22 cellular contexts compared by ENCODE assay signal in genomic region chr3:191334359-191334893, GRCh38. TPM values are rescaled to one million over a fixed set of nuclear protein-coding genes. Genes with fewer than 3 reads are reported as not detected.
DNase-seq lines count a peak whose midpoint lies in the region; ATAC-seq and TF ChIP-seq lines count a peak whose summit lies in the region.
"Had no signal": no experiment of that assay in that cellular context is flagged by ENCODE, and none has a peak within 500 bp of the region (broad histone marks: within the 10 kb centered on the region; RNA-seq: fewer than 3 reads in every experiment).

No MANE protein-coding gene starts in this region.

- no peaks in the 10 kb centered on the region for H3K79me1 ChIP-seq in mesenchymal stem cell (replicated peaks; ENCODE audit: low read length, poor library complexity, severe bottlenecking)

- WGBS in mesenchymal stem cell: no CpG with 5 or more reads among the region's 4 CpGs

- H3K4me1 ChIP-seq in HUES48 (ENCODE audit: control insufficient read depth, insufficient read depth, low read length): peaks cover 29% of the 10 kb centered on the region
- no peaks in the 10 kb centered on the region for H3K4me1 ChIP-seq in mesenchymal stem cell (ENCODE audit: control insufficient read depth, insufficient read depth, low read depth, low read length)

- H3K4me1 Mint-ChIP-seq in natural killer cell: peaks cover 27 to 29% of the 10 kb centered on the region in 2 donors
- H3K4me1 Mint-ChIP-seq: activated naive CD4-positive, alpha-beta T cell treated with anti-CD3 and anti-CD28 coated beads, Interleukin-2, amount 50 U/mL, for 24 hours had no signal

- no peaks in the 10 kb centered on the region for H3K36me3 Mint-ChIP-seq in natural killer cell
- H3K36me3 Mint-ChIP-seq: activated naive CD4-positive, alpha-beta T cell treated with anti-CD3 and anti-CD28 coated beads, Interleukin-2, amount 50 U/mL, for 24 hours; CD8-positive, alpha-beta T cell had no signal

- H4K91ac ChIP-seq in mesenchymal stem cell (ENCODE audit: low read length): no peak overlapping the region

- no peak overlapping the region for H2AK5ac ChIP-seq in mesenchymal stem cell (ENCODE audit: low read length, severe bottlenecking)

- no peak overlapping the region for H2BK5ac ChIP-seq in mesenchymal stem cell (ENCODE audit: low read depth, low read length, poor library complexity, severe bottlenecking)

- no peak for ATAC-seq in natural killer cell
- no peak for ATAC-seq in HG02759 (IDR thresholded peaks at IDR 0.05; ENCODE audit: unreplicated experiment)
- ATAC-seq: activated T-cell treated with anti-CD3 and anti-CD28 coated beads, Interleukin-2, amount 50 U/mL, for 72 hours; CD8-positive, alpha-beta T cell; foreskin keratinocyte; left ventricle myocardium superior; mucosa of descending colon had no signal

- H3K9me3 ChIP-seq in HUES48 (ENCODE audit: control insufficient read depth, insufficient read depth, low read length) (no peaks in the 10 kb centered on the region), mesenchymal stem cell (ENCODE audit: control insufficient read depth, low read length) (no peaks in the 10 kb centered on the region)
- H3K9me3 ChIP-seq: mucosa of descending colon, prostate gland, testis had no signal

- H3K18ac ChIP-seq in mesenchymal stem cell (ENCODE audit: low read depth in 1 of 2, low read length in 2 of 2): no peak overlapping the region

- H4K8ac ChIP-seq in mesenchymal stem cell (ENCODE audit: low read length): no peak overlapping the region

- no peak overlapping the region for H2BK120ac ChIP-seq in mesenchymal stem cell (ENCODE audit: low read depth, low read length)

- no peaks in the 10 kb centered on the region for H3K36me3 ChIP-seq in HUES48 (ENCODE audit: control insufficient read depth, insufficient read depth, low read length)
- no peaks in the 10 kb centered on the region for H3K36me3 ChIP-seq in mesenchymal stem cell (ENCODE audit: control insufficient read depth in 1 of 2, insufficient read depth in 2 of 2, low read depth in 1 of 2, low read length in 2 of 2)
- H3K36me3 ChIP-seq: prostate gland had no signal

- H3K9ac ChIP-seq in HUES48 (ENCODE audit: low read depth, low read length): no peak overlapping the region
- no peak overlapping the region for H3K9ac ChIP-seq in mesenchymal stem cell (ENCODE audit: low read length)

- H3K4me3 Mint-ChIP-seq in natural killer cell: no peak overlapping the region
- H3K4me3 Mint-ChIP-seq: activated naive CD4-positive, alpha-beta T cell treated with anti-CD3 and anti-CD28 coated beads, Interleukin-2, amount 50 U/mL, for 24 hours; CD8-positive, alpha-beta T cell had no signal

- intact Hi-C loops in natural killer cell (cut with micrococcal nuclease): no loop called here

- no peak overlapping the region for H3K4ac ChIP-seq in mesenchymal stem cell (ENCODE audit: low read depth in 1 of 2, low read length in 2 of 2)

- no peak overlapping the region for H2BK15ac ChIP-seq in mesenchymal stem cell (ENCODE audit: low read depth, poor library complexity, severe bottlenecking)

- no peak for TF ChIP-seq CTCF in GM12865 (IDR thresholded peaks at IDR 0.05; ENCODE audit: insufficient read depth, low read depth, low read length, missing control alignments)
- TF ChIP-seq CTCF in natural killer cell (IDR thresholded peaks at IDR 0.05): no peak

- no peak overlapping the region for H3K14ac ChIP-seq in mesenchymal stem cell (ENCODE audit: low read length in 2 of 2)

- no peak overlapping the region for H3K4me2 ChIP-seq in mesenchymal stem cell (ENCODE audit: low read length, poor library complexity, severe bottlenecking)

- H3K27me3 ChIP-seq in HUES48 (ENCODE audit: control insufficient read depth, insufficient read depth, low read length): peaks cover 10% of the 10 kb centered on the region
- H3K27me3 ChIP-seq in mesenchymal stem cell (ENCODE audit: control insufficient read depth in 1 of 2, insufficient read depth in 1 of 2, low read length in 2 of 2): no peaks in the 10 kb centered on the region
- H3K27me3 ChIP-seq: foreskin keratinocyte, testis had no signal

- no peak overlapping the region for H2BK12ac ChIP-seq in mesenchymal stem cell (ENCODE audit: low read length in 2 of 2)

- H2AFZ ChIP-seq in mesenchymal stem cell (ENCODE audit: low read depth, low read length): no peak overlapping the region

- no peaks in the 10 kb centered on the region for H3K9me3 Mint-ChIP-seq in natural killer cell
- H3K9me3 Mint-ChIP-seq: activated naive CD4-positive, alpha-beta T cell treated with anti-CD3 and anti-CD28 coated beads, Interleukin-2, amount 50 U/mL, for 24 hours; activated T-cell treated with anti-CD3 and anti-CD28 coated beads, Interleukin-2, amount 50 U/mL, for 72 hours; CD8-positive, alpha-beta T cell had no signal

- H3K27ac ChIP-seq in HUES48 (ENCODE audit: low read depth, low read length) (peak overlapping the region; percentile 12), mesenchymal stem cell (ENCODE audit: low read length, poor library complexity, severe bottlenecking) (no peak overlapping the region)
- H3K27ac ChIP-seq: foreskin keratinocyte, prostate gland, testis had no signal

- H3K27ac Mint-ChIP-seq in natural killer cell: no peak overlapping the region
- H3K27ac Mint-ChIP-seq: activated naive CD4-positive, alpha-beta T cell treated with anti-CD3 and anti-CD28 coated beads, Interleukin-2, amount 50 U/mL, for 24 hours; activated T-cell treated with anti-CD3 and anti-CD28 coated beads, Interleukin-2, amount 50 U/mL, for 72 hours; CD8-positive, alpha-beta T cell had no signal

- no peak for DNase-seq in GM12865 (ENCODE audit: low read depth)
- peak; percentile 6 for DNase-seq in SKM-1 (lab: John Stamatoyannopoulos, UW; ENCODE audit: unreplicated experiment)
- peak; percentile 2 for DNase-seq in mesenchymal stem cell
- DNase-seq in natural killer cell: no peak
- no peak for DNase-seq in HT-29 (ENCODE audit: low spot score)
- DNase-seq: activated CD4-positive, alpha-beta T cell treated with anti-CD3 and anti-CD28 coated beads for 1 hour; activated T-cell treated with anti-CD3 and anti-CD28 coated beads, Interleukin-2, amount 50 U/mL, for 72 hours; CD8-positive, alpha-beta T cell; DMS153; foreskin keratinocyte; HCEC 1CT; hippocampal formation; left ventricle myocardium superior; mucosa of descending colon; NCI-H146; NCI-H2171 treated with DMSO at 0.1 percent for 48 hours; testis had no signal

- no peak overlapping the region for H3K23ac ChIP-seq in mesenchymal stem cell (ENCODE audit: low read length in 2 of 2)

- no peaks in the 10 kb centered on the region for H3K27me3 Mint-ChIP-seq in natural killer cell (ENCODE audit: low read depth in 2 of 2)

- H3K4me3 ChIP-seq in GM12865 (ENCODE audit: low read depth, low read length) (peak overlapping the region; percentile 46), HUES48 (ENCODE audit: low read depth, low read length) (no peak overlapping the region), mesenchymal stem cell (ENCODE audit: insufficient read depth in 1 of 2, low read depth in 1 of 2, low read length in 2 of 2) (no peak overlapping the region)
- H3K4me3 ChIP-seq: mucosa of descending colon, prostate gland, testis had no signal

RNA-seq across cellular contexts. Expression of gene UTS2B, which starts 4.1 kb away (rescaled TPM):
- 0.55 TPM for polyA plus RNA-seq in mesenchymal stem cell (2013, experiment 1 of 2)
- 0.55 TPM for polyA plus RNA-seq in mesenchymal stem cell (2013, experiment 2 of 2)
- total RNA-seq in natural killer cell: under 1 TPM in 1 of 3 donors, not detected in 2; 0.47 TPM
- total RNA-seq in HT-29 (2014; rRNA removed; shearing (Covaris generic)): 0.08 and 0.64 TPM in 2 replicates
- total RNA-seq: activated T-cell treated with anti-CD3 and anti-CD28 coated beads, Interleukin-2, amount 50 U/mL, for 72 hours; CD8-positive, alpha-beta T cell; G401 had no signal

RNA-seq across cellular contexts. Expression of gene CCDC50, which starts 5.2 kb away (rescaled TPM):
- 83.5 TPM for polyA plus RNA-seq in mesenchymal stem cell (2013, experiment 1 of 2)
- polyA plus RNA-seq in mesenchymal stem cell (2013, experiment 2 of 2): 86.8 TPM
- total RNA-seq in natural killer cell: 10 to 100 TPM; 19.9 to 27.3 (median 22.6) TPM
- total RNA-seq in HT-29 (2014; rRNA removed; shearing (Covaris generic)): 27.9 and 42.2 TPM in 2 replicates

Comparison
In these comparisons a context has a peak if more than half of its experiments do, and no peak if none do; other contexts are left out.
1. DNase-seq: peak in SKM-1 (single experiment) and mesenchymal stem cell (single experiment); none in GM12865 (single experiment), natural killer cell (single experiment) and HT-29 (single experiment).